2 cellular contexts compared by ENCODE assay signal in the genomic region with DNA sequence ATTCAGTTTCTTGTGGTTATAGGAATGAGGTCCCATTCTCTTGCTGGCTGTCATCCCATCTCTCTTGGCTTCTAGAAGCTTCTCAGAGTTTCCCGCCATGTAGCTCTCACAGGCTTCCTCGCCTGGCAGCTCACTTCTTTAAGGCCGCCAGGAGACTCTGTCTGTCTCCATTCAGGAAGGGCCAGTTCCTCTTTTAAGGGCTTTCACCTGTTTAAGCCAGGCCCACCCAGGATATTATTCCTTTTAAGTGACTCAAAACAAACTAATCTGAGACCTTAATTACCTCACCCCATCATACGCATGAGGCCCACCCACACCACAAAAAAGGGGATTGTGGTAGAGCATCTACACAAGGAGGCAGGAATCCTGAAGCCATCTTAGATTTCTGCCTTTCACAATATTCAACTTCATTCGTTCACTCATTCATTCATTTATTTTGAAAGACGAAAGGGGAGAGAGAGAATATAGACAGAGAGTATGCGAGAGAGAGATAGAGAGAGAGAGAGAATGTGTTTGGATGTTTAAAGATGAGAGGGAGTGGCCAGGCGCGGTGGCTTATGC.
TF ChIP-seq lines count a peak whose summit lies in the region.

No MANE protein-coding gene starts in this region.

TF ChIP-seq in GM12891, 5 proteins besides CTCF, POLR2A, EP300 and RAD21:
- TF ChIP-seq SPI1 (IDR thresholded peaks at IDR 0.05; ENCODE audit: low read depth, low read length), result peak; percentile 76
- TF ChIP-seq PAX5 (IDR thresholded peaks at IDR 0.05; ENCODE audit: insufficient read depth, low read length, severe bottlenecking), result no peak
TF ChIP-seq in GM12891: peak in this region for 1.

TF ChIP-seq in GM12878, 131 proteins besides CTCF, POLR2A, EP300 and RAD21:
- TF ChIP-seq CREB1 (IDR thresholded peaks at IDR 0.05; ENCODE audit: low read depth), result no peak
- no peak for TF ChIP-seq ZNF592 (IDR thresholded peaks at IDR 0.05)
- no peak for TF ChIP-seq ESRRA (IDR thresholded peaks at IDR 0.05; ENCODE audit: low read length)
- no peak for TF ChIP-seq ZSCAN29 (IDR thresholded peaks at IDR 0.05)
- TF ChIP-seq IKZF1 (conservative IDR thresholded peaks at IDR 0.05), result no peak
- TF ChIP-seq POU2F2 (IDR thresholded peaks at IDR 0.05; ENCODE audit: borderline replicate concordance, low read depth, low read length), result no peak
- no peak for TF ChIP-seq CEBPB (IDR thresholded peaks at IDR 0.05; ENCODE audit: borderline replicate concordance in 1 of 2, low read depth in 2 of 2, low read length in 2 of 2)
- no peak for TF ChIP-seq ZZZ3 (IDR thresholded peaks at IDR 0.05; ENCODE audit: control insufficient read depth, insufficient read length, low read depth)
- no peak for TF ChIP-seq SP1 (IDR thresholded peaks at IDR 0.05; ENCODE audit: low read depth, low read length)
- 0 out of 4 replicates have a peak, but pooled peaks of 1 of the 2 experiments have one; percentile 12 for TF ChIP-seq IKZF2 (IDR thresholded peaks at IDR 0.05)
- TF ChIP-seq HDAC2 (IDR thresholded peaks at IDR 0.05), result no peak
- peak; percentile 83; the same call in 1 of the 2 replicates for TF ChIP-seq SPI1 (IDR thresholded peaks at IDR 0.05; ENCODE audit: borderline replicate concordance, insufficient read depth, low read depth, low read length)
- TF ChIP-seq MYC (IDR thresholded peaks at IDR 0.05; ENCODE audit: insufficient read depth, insufficient read length, insufficient replicate concordance, low read length, severe bottlenecking), result no peak
- no peak for TF ChIP-seq TBL1XR1 (IDR thresholded peaks at IDR 0.05; ENCODE audit: low read depth, low read length)
- TF ChIP-seq, protein P1, sequence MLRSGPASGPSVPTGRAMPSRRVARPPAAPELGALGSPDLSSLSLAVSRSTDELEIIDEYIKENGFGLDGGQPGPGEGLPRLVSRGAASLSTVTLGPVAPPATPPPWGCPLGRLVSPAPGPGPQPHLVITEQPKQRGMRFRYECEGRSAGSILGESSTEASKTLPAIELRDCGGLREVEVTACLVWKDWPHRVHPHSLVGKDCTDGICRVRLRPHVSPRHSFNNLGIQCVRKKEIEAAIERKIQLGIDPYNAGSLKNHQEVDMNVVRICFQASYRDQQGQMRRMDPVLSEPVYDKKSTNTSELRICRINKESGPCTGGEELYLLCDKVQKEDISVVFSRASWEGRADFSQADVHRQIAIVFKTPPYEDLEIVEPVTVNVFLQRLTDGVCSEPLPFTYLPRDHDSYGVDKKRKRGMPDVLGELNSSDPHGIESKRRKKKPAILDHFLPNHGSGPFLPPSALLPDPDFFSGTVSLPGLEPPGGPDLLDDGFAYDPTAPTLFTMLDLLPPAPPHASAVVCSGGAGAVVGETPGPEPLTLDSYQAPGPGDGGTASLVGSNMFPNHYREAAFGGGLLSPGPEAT (IDR thresholded peaks at IDR 0.05; ENCODE audit: low read depth), result no peak
- TF ChIP-seq FOS (IDR thresholded peaks at IDR 0.05; ENCODE audit: borderline replicate concordance, extremely low read depth, insufficient read length), result no peak
- TF ChIP-seq KLF5 (IDR thresholded peaks at IDR 0.05; ENCODE audit: partially characterized antibody), result no peak
- TF ChIP-seq SMC3 (IDR thresholded peaks at IDR 0.05; ENCODE audit: borderline replicate concordance, low read length), result no peak
- no peak for TF ChIP-seq PML (IDR thresholded peaks at IDR 0.05; ENCODE audit: low read length)
- peak; percentile 88 for TF ChIP-seq ZNF24 (IDR thresholded peaks at IDR 0.05)
- TF ChIP-seq E2F8 (IDR thresholded peaks at IDR 0.05; ENCODE audit: low read depth, partially characterized antibody), result no peak
- no peak for TF ChIP-seq PAX8 (IDR thresholded peaks at IDR 0.05)
- TF ChIP-seq PAX5 (IDR thresholded peaks at IDR 0.05; ENCODE audit: borderline replicate concordance, low read depth, low read length), result no peak
- no peak for TF ChIP-seq NR2C1 (IDR thresholded peaks at IDR 0.05)
- TF ChIP-seq PBX3 (IDR thresholded peaks at IDR 0.05; ENCODE audit: insufficient replicate concordance, low read depth, low read length), result no peak
- no peak for TF ChIP-seq TAF1 (IDR thresholded peaks at IDR 0.05; ENCODE audit: borderline replicate concordance, low read depth, low read length)
- no peak for TF ChIP-seq JUNB (IDR thresholded peaks at IDR 0.05)
- TF ChIP-seq RUNX3 (IDR thresholded peaks at IDR 0.05; ENCODE audit: low read length), result peak; percentile 43; the same call in 1 of the 2 replicates
- TF ChIP-seq MTA3 (IDR thresholded peaks at IDR 0.05; ENCODE audit: borderline replicate concordance, low read length), result no peak
- 0 out of 2 replicates have a peak, but pooled peaks have one; percentile 27 for TF ChIP-seq EED (IDR thresholded peaks at IDR 0.05; ENCODE audit: low read depth)
- no peak for TF ChIP-seq CEBPZ (IDR thresholded peaks at IDR 0.05; ENCODE audit: low read depth, low read length)
- no peak for TF ChIP-seq ZBED1 (IDR thresholded peaks at IDR 0.05; ENCODE audit: borderline replicate concordance)
- no peak for TF ChIP-seq GATAD2B (conservative IDR thresholded peaks at IDR 0.05; ENCODE audit: low read depth)
TF ChIP-seq in GM12878: peak in this region for 5.
